8 cellular contexts compared by ENCODE assay signal in genomic region chr3:160413613-160414248, GRCh38. TPM values are rescaled to one million over a fixed set of nuclear protein-coding genes. Genes with fewer than 3 reads are reported as not detected.
A peak's percentile ranks its signal among the peaks of the same experiment; 100 is the strongest.
DNase-seq lines count a peak whose midpoint lies in the region; ATAC-seq, FAIRE-seq and TF ChIP-seq lines count a peak whose summit lies in the region.

No MANE protein-coding gene starts in this region.

- WGBS in adrenal gland, 4 donors, result 36 to 39% (median 39%) methylated on average over 3 of the region's 3 CpGs
- WGBS in sigmoid colon, 2 donors, result 34 to 41% methylated on average over 3 of the region's 3 CpGs

- FAIRE-seq in G401.6 (lab: Jason Lieb, UNC), result peak; percentile 97

- no peak for ATAC-seq in HG03039 (IDR thresholded peaks at IDR 0.05; ENCODE audit: unreplicated experiment)

- H3K4me3 ChIP-seq in adrenal gland (no peak overlapping the region), right atrium auricular region (no peak overlapping the region), sigmoid colon (no peak overlapping the region)

- intact Hi-C loops in adrenal gland (cut with DNase I) (loop anchor here (5.0 to 10.0 kb wide), 3 partner anchors 249 to 381 kb away; no protein-coding TSS in a partner anchor), sigmoid colon (cut with DNase I) (loop anchor here (2.0 to 5.0 kb wide), 2 partner anchors 251 to 381 kb away; no protein-coding TSS in a partner anchor)

- H3K27me3 ChIP-seq in adrenal gland, result no peaks in the 10 kb centered on the region
- H3K27me3 ChIP-seq in right atrium auricular region, result no peaks in the 10 kb centered on the region
- H3K27me3 ChIP-seq in sigmoid colon, result no peaks in the 10 kb centered on the region

- H3K36me3 ChIP-seq in adrenal gland (replicated peaks in 1 of 2) (peaks cover 0 to 10% of the 10 kb centered on the region in 2 donors), right atrium auricular region (peaks cover 13% of the 10 kb centered on the region), sigmoid colon (peaks cover 0 to 42% (median 0%) of the 10 kb centered on the region in 4 donors)

- H3K4me1 ChIP-seq in adrenal gland (replicated peaks in 1 of 2) (no peaks in the 10 kb centered on the region), right atrium auricular region (no peaks in the 10 kb centered on the region), sigmoid colon (no peaks in the 10 kb centered on the region)

- peaks cover 35% of the 10 kb centered on the region for H3K4me1 Mint-ChIP-seq in HFFc6 (ENCODE audit: low read depth)

- peak overlapping the region; percentile 29; the same call in 1 of the 2 replicates for H3K27ac Mint-ChIP-seq in HFFc6

- TF ChIP-seq EP300 in sigmoid colon (IDR thresholded peaks at IDR 0.05), result no peak

- no peak overlapping the region for H3K4me3 Mint-ChIP-seq in HFFc6

- H3K27ac ChIP-seq in adrenal gland (no peak overlapping the region), right atrium auricular region (no peak overlapping the region), sigmoid colon (no peak overlapping the region)

- TF ChIP-seq POLR2A in adrenal gland (IDR thresholded peaks at IDR 0.05) (no peak), sigmoid colon (IDR thresholded peaks at IDR 0.05) (no peak)

- H3K27me3 Mint-ChIP-seq in HFFc6 (ENCODE audit: insufficient read depth), result no peaks in the 10 kb centered on the region; the same call in 1 of the 2 replicates

- peak; percentile 71 for DNase-seq in HFFc6
- peak; percentile 82 for DNase-seq in NCI-H146 (lab: John Stamatoyannopoulos, UW)
- DNase-seq in SW480 (ENCODE audit: low spot score), result peak; percentile 80
- peak; percentile 55 to 83 (median 67) for DNase-seq in adrenal gland
- no peak for DNase-seq in right atrium auricular region (ENCODE audit: low spot score)
- no peak for DNase-seq in sigmoid colon

- TF ChIP-seq CTCF in HFFc6 (IDR thresholded peaks at IDR 0.05), result peak; percentile 96
- TF ChIP-seq CTCF in adrenal gland (IDR thresholded peaks at IDR 0.05), result peak; percentile 40 to 96 (median 82)
- peak; percentile 88 to 90 for TF ChIP-seq CTCF in right atrium auricular region (IDR thresholded peaks at IDR 0.05)
- TF ChIP-seq CTCF in sigmoid colon (IDR thresholded peaks at IDR 0.05), result peak; percentile 54 to 91 (median 61)

- peaks cover 33% of the 10 kb centered on the region for H3K36me3 Mint-ChIP-seq in HFFc6 (ENCODE audit: low read depth)

- H3K9me3 Mint-ChIP-seq in HFFc6, result no peaks in the 10 kb centered on the region

- no peaks in the 10 kb centered on the region for H3K9me3 ChIP-seq in adrenal gland (replicated peaks in 1 of 3)
- H3K9me3 ChIP-seq in right atrium auricular region, result no peaks in the 10 kb centered on the region
- H3K9me3 ChIP-seq in sigmoid colon, result no peaks in the 10 kb centered on the region

RNA-seq across cellular contexts. Expression of gene SMC4, which starts 14.3 kb away (rescaled TPM):
- 100 to 1,000 TPM in 5 of 6 experiments, 10 to 100 TPM in 1; 58.2 to 116 (median 106) TPM for total RNA-seq in HFFc6 (2021; fragmentation: NEBNext Ultra II Directional; extraction: Animal tissue kit (Norgen Biotek cat#: 25700))
- total RNA-seq in adrenal gland (10 to 100 TPM; 10.5 to 32.8 (median 19.7) TPM), right atrium auricular region (10 to 100 TPM; 10.7 to 10.8 TPM), sigmoid colon (10 to 100 TPM; 25.1 to 44.6 (median 31.3) TPM)
- polyA plus RNA-seq in adrenal gland (10 to 100 TPM; 29.0 to 48.5 (median 44.5) TPM), sigmoid colon (10 to 100 TPM; 13.8 to 29.2 (median 19.9) TPM)

RNA-seq across cellular contexts. Expression of gene IFT80, which starts 14.7 kb away (rescaled TPM):
- total RNA-seq in HFFc6 (2021; fragmentation: NEBNext Ultra II Directional; extraction: Animal tissue kit (Norgen Biotek cat#: 25700)), result 10 to 100 TPM; 23.4 to 28.1 (median 24.6) TPM
- total RNA-seq in adrenal gland (10 to 100 TPM; 11.0 to 28.9 (median 17.7) TPM), right atrium auricular region (10 to 100 TPM; 13.8 to 14.1 TPM), sigmoid colon (10 to 100 TPM; 15.0 to 22.8 (median 17.2) TPM)
- polyA plus RNA-seq in adrenal gland (10 to 100 TPM; 16.7 to 37.3 (median 27.4) TPM), sigmoid colon (10 to 100 TPM in 2 of 3 donors, 1 to 10 TPM in 1; 5.8 to 10.8 (median 10.4) TPM)

RNA-seq across cellular contexts. Expression of gene TRIM59, which starts 35.9 kb away (rescaled TPM):
- 10 to 100 TPM; 30.9 to 50.2 (median 40.7) TPM for total RNA-seq in HFFc6 (2021; fragmentation: NEBNext Ultra II Directional; extraction: Animal tissue kit (Norgen Biotek cat#: 25700))
- total RNA-seq in adrenal gland (1 to 10 TPM in 5 of 8 donors, under 1 TPM in 3; 0.35 to 2.7 (median 1.2) TPM), right atrium auricular region (under 1 TPM; 0.15 to 0.79 TPM), sigmoid colon (1 to 10 TPM; 3.4 to 6.1 (median 5.3) TPM)
- polyA plus RNA-seq in adrenal gland (under 1 TPM; 0.32 to 0.93 (median 0.61) TPM), sigmoid colon (1 to 10 TPM in 2 of 3 donors, under 1 TPM in 1; 0.60 to 5.5 (median 1.2) TPM)

Comparison
In these comparisons a context has a peak if more than half of its experiments do, and no peak if none do; other contexts are left out.
1. DNase-seq: peak in HFFc6 (single experiment), NCI-H146 (single experiment), SW480 (single experiment) and adrenal gland (7 of 7); none in right atrium auricular region (single experiment) and sigmoid colon (single experiment).
2. RNA of gene TRIM59, which starts 35.9 kb away (total RNA-seq): 30.9 to 50.2 TPM in HFFc6; 3.4 to 6.1 TPM in sigmoid colon, 0.35 to 2.7 TPM in adrenal gland and 0.15 to 0.79 TPM in right atrium auricular region; every median in the first group is over 4 times any median in the second.
3. Peak in every context shown above with its lines, with median percentiles within 50 percentile points of each other: CTCF ChIP-seq.